In genomic region chr15:94097567-94097966, GRCh38 we compare ENCODE assay signal across 16 cellular contexts.
A peak's percentile ranks its signal among the peaks of the same experiment; 100 is the strongest.
DNase-seq lines count a peak whose midpoint lies in the region; ATAC-seq and TF ChIP-seq lines count a peak whose summit lies in the region.
"Had no signal": no experiment of that assay in that cellular context is flagged by ENCODE, and none has a peak within 500 bp of the region (broad histone marks: within the 10 kb centered on the region; RNA-seq: fewer than 3 reads in every experiment).

No MANE protein-coding gene starts in this region.

- H3K4me1 ChIP-seq in breast epithelium (no peaks in the 10 kb centered on the region), esophagus muscularis mucosa (peaks cover 0 to 41% (median 28%) of the 10 kb centered on the region in 4 donors)

- 88% methylated on average over 5 of the region's 5 CpGs for WGBS in esophagus muscularis mucosa

- no peak overlapping the region for H3K4me3 Mint-ChIP-seq in MCF 10A (ENCODE audit: unreplicated experiment)
- no peak overlapping the region for H3K4me3 Mint-ChIP-seq in stimulated activated naive B cell treated with anti-CD40 and anti-IgM and Interleukin-4, amounts not matched to agents 10 μg/mL and 1 μg/mL and 100 μg/mL, for 72 hours

- H3K27ac ChIP-seq in breast epithelium, result no peak overlapping the region
- H3K27ac ChIP-seq in esophagus muscularis mucosa (replicated peaks in 1 of 4), result peak overlapping the region in 3 of 4 donors; percentile 33 to 75 (median 60)
- H3K27ac ChIP-seq: 22Rv1, C4-2B, RWPE1 had no signal

- TF ChIP-seq CTCF in MCF 10A (IDR thresholded peaks at IDR 0.05; ENCODE audit: unreplicated experiment), result no peak
- no peak for TF ChIP-seq CTCF in breast epithelium (IDR thresholded peaks at IDR 0.05)
- TF ChIP-seq CTCF in esophagus muscularis mucosa (IDR thresholded peaks at IDR 0.05), result no peak

- POLR2A ChIA-PET in MCF 10A (lab: Yijun Ruan, JAX), result no interaction called here

- CTCF ChIA-PET in MCF 10A (lab: Yijun Ruan, JAX), result interaction anchor here (1.5 kb wide), 2 partner anchors 22 to 99 kb away, joined by 3 to 5 read pairs; no protein-coding TSS in a partner anchor

- H3K4me1 Mint-ChIP-seq in MCF 10A (ENCODE audit: insufficient read depth, unreplicated experiment), result no peaks in the 10 kb centered on the region
- H3K4me1 Mint-ChIP-seq in stimulated activated naive B cell treated with anti-CD40 and anti-IgM and Interleukin-4, amounts not matched to agents 10 μg/mL and 1 μg/mL and 100 μg/mL, for 72 hours, result no peaks in the 10 kb centered on the region

- H3K27me3 ChIP-seq in breast epithelium, result no peaks in the 10 kb centered on the region
- H3K27me3 ChIP-seq in esophagus muscularis mucosa, result no peaks in the 10 kb centered on the region

- no peak for ATAC-seq in stimulated activated naive B cell treated with anti-CD40 and anti-IgM and Interleukin-4, amounts not matched to agents 10 μg/mL and 1 μg/mL and 100 μg/mL, for 72 hours (replicated peaks)

- no peak for TF ChIP-seq EP300 in esophagus muscularis mucosa (IDR thresholded peaks at IDR 0.05)

- H3K27ac Mint-ChIP-seq in MCF 10A (ENCODE audit: low read depth, unreplicated experiment), result no peak overlapping the region
- H3K27ac Mint-ChIP-seq in stimulated activated naive B cell treated with anti-CD40 and anti-IgM and Interleukin-4, amounts not matched to agents 10 μg/mL and 1 μg/mL and 100 μg/mL, for 72 hours, result no peak overlapping the region

- no peaks in the 10 kb centered on the region for H3K36me3 Mint-ChIP-seq in MCF 10A (ENCODE audit: insufficient read depth, unreplicated experiment)
- no peaks in the 10 kb centered on the region for H3K36me3 Mint-ChIP-seq in stimulated activated naive B cell treated with anti-CD40 and anti-IgM and Interleukin-4, amounts not matched to agents 10 μg/mL and 1 μg/mL and 100 μg/mL, for 72 hours

- H3K36me3 ChIP-seq in breast epithelium (no peaks in the 10 kb centered on the region), esophagus muscularis mucosa (no peaks in the 10 kb centered on the region)

- no peaks in the 10 kb centered on the region for H3K9me3 ChIP-seq in breast epithelium
- H3K9me3 ChIP-seq in esophagus muscularis mucosa, result no peaks in the 10 kb centered on the region

- no peaks in the 10 kb centered on the region for H3K27me3 Mint-ChIP-seq in MCF 10A (ENCODE audit: insufficient read depth, unreplicated experiment)
- peaks cover 7 to 22% of the 10 kb centered on the region in 2 donors for H3K27me3 Mint-ChIP-seq in stimulated activated naive B cell treated with anti-CD40 and anti-IgM and Interleukin-4, amounts not matched to agents 10 μg/mL and 1 μg/mL and 100 μg/mL, for 72 hours

- intact Hi-C loops in MCF 10A (cut with micrococcal nuclease) (no loop called here), breast epithelium (cut with DNase I; ENCODE audit: low total_unique reads) (loop anchor here (5.0 kb wide), 1 partner anchor 300 kb away; no protein-coding TSS in a partner anchor), esophagus muscularis mucosa (cut with DNase I) (no loop called here)

- DNase-seq in MCF 10A (ENCODE audit: unreplicated experiment) (peak; percentile 11), breast epithelium (ENCODE audit: low spot score in 2 of 2) (no peak), esophagus muscularis mucosa (ENCODE audit: extremely low spot score) (no peak), renal cortical epithelial cell (ENCODE audit: low read depth) (peak; percentile 10), NCI-H774 (lab: John Stamatoyannopoulos, UW) (no peak)
- no peak for DNase-seq in activated naive CD4-positive, alpha-beta T cell treated with Interleukin-2 at 50 U/mL for 16 hours
- DNase-seq in central memory CD4-positive, alpha-beta T cell, result no peak
- DNase-seq in stimulated activated naive B cell treated with anti-CD40 and anti-IgM and Interleukin-4, amounts not matched to agents 10 μg/mL and 1 μg/mL and 100 μg/mL, for 72 hours, result no peak
- DNase-seq: COR-L47, IMR-90, NCI-H1436, NCI-H2081, NCI-H510A treated with DMSO at 0.1 percent for 48 hours had no signal

- no peak for TF ChIP-seq POLR2A in breast epithelium (IDR thresholded peaks at IDR 0.05)
- TF ChIP-seq POLR2A in esophagus muscularis mucosa (IDR thresholded peaks at IDR 0.05; ENCODE audit: low read depth), result no peak

- H3K4me3 ChIP-seq in breast epithelium, result no peak overlapping the region
- no peak overlapping the region for H3K4me3 ChIP-seq in esophagus muscularis mucosa

- H3K9me3 Mint-ChIP-seq in MCF 10A (ENCODE audit: unreplicated experiment), result no peaks in the 10 kb centered on the region
- no peaks in the 10 kb centered on the region for H3K9me3 Mint-ChIP-seq in stimulated activated naive B cell treated with anti-CD40 and anti-IgM and Interleukin-4, amounts not matched to agents 10 μg/mL and 1 μg/mL and 100 μg/mL, for 72 hours

- BruUV-seq in MCF 10A (replicated peaks; lab: Mats Ljungman, UMichigan), result no TSS peak

Comparison
In these comparisons a context has a peak if more than half of its experiments do, and no peak if none do; other contexts are left out.
1. DNase-seq: peak in MCF 10A (single experiment) and renal cortical epithelial cell (single experiment); none in breast epithelium (0 of 2), esophagus muscularis mucosa (single experiment), activated naive CD4-positive, alpha-beta T cell treated with Interleukin-2 at 50 U/mL for 16 hours (single experiment), NCI-H774 (single experiment), central memory CD4-positive, alpha-beta T cell (single experiment) and stimulated activated naive B cell treated with anti-CD40 and anti-IgM and Interleukin-4, amounts not matched to agents 10 μg/mL and 1 μg/mL and 100 μg/mL, for 72 hours (single experiment).
2. H3K27ac ChIP-seq: peak in esophagus muscularis mucosa (3 of 4); none in breast epithelium (0 of 2).